In genomic region chr1:216458807-216459206, GRCh38 we compare ENCODE assay signal across 25 cellular contexts. TPM values are rescaled to one million over a fixed set of nuclear protein-coding genes. Genes with fewer than 3 reads are reported as not detected.
DNase-seq lines count a peak whose midpoint lies in the region; ATAC-seq and TF ChIP-seq lines count a peak whose summit lies in the region.
"Had no signal": no experiment of that assay in that cellular context is flagged by ENCODE, and none has a peak within 500 bp of the region (broad histone marks: within the 10 kb centered on the region; RNA-seq: fewer than 3 reads in every experiment).

No MANE protein-coding gene starts in this region.

- CTCF ChIA-PET in Caco-2 (lab: Charles Lee), result no interaction called here

- DNase-seq in Caco-2 (no peak), EH (ENCODE audit: low read depth) (peak; percentile 22), NCI-H69 (lab: John Stamatoyannopoulos, UW) (peak; percentile 63), fibroblast of peridontal ligament (ENCODE audit: extremely low read depth) (peak; percentile 2), hypothalamus (lab: John Stamatoyannopoulos, UW) (no peak), transverse colon (no peak), mesenchymal stem cell (no peak)
- DNase-seq: ACHN; C1 segment of cervical spinal cord; CD8-positive, alpha-beta T cell; H9; HFFc6; MM.1S; NCI-H1048; NCI-H146; NCI-H2029; NCI-H2171; NCI-H345; NCI-H524; PC-9; SHP77 treated with DMSO at 0.1 percent for 48 hours had no signal

- no peak overlapping the region for H3K9ac ChIP-seq in mesenchymal stem cell (ENCODE audit: low read length)

- no peaks in the 10 kb centered on the region for H3K36me3 Mint-ChIP-seq in Caco-2 (ENCODE audit: insufficient read depth, unreplicated experiment)
- H3K36me3 Mint-ChIP-seq: CD8-positive, alpha-beta T cell had no signal

- no peak overlapping the region for H3K4me2 ChIP-seq in mesenchymal stem cell (ENCODE audit: low read length, poor library complexity, severe bottlenecking)
- H3K4me2 ChIP-seq: PC-9 had no signal

- no peak overlapping the region for H2BK15ac ChIP-seq in mesenchymal stem cell (ENCODE audit: low read depth, poor library complexity, severe bottlenecking)

- H3K4me1 ChIP-seq in Caco-2, result peaks cover 77% of the 10 kb centered on the region
- no peaks in the 10 kb centered on the region for H3K4me1 ChIP-seq in transverse colon
- H3K4me1 ChIP-seq in mesenchymal stem cell (ENCODE audit: control insufficient read depth, insufficient read depth, low read depth, low read length), result peaks cover 5% of the 10 kb centered on the region

- H3K4me1 Mint-ChIP-seq in Caco-2 (ENCODE audit: low read depth, unreplicated experiment), result peaks cover 47% of the 10 kb centered on the region

- H4K8ac ChIP-seq in mesenchymal stem cell (ENCODE audit: low read length), result no peak overlapping the region

- H3K9me3 ChIP-seq in Caco-2 (no peaks in the 10 kb centered on the region), transverse colon (no peaks in the 10 kb centered on the region), mesenchymal stem cell (ENCODE audit: control insufficient read depth, low read length) (no peaks in the 10 kb centered on the region)

- no peaks in the 10 kb centered on the region for H3K36me3 ChIP-seq in Caco-2 (ENCODE audit: control insufficient read depth, insufficient read depth, low read length)
- H3K36me3 ChIP-seq in transverse colon, result no peaks in the 10 kb centered on the region
- no peaks in the 10 kb centered on the region for H3K36me3 ChIP-seq in mesenchymal stem cell (ENCODE audit: control insufficient read depth in 1 of 2, insufficient read depth in 2 of 2, low read depth in 1 of 2, low read length in 2 of 2)

- ATAC-seq in HG02763 (IDR thresholded peaks at IDR 0.05; ENCODE audit: unreplicated experiment), result no peak
- ATAC-seq: CD8-positive, alpha-beta T cell; K562 had no signal

- BruUV-seq in Caco-2 (replicated peaks; lab: Mats Ljungman, UMichigan), result no TSS peak

- no peak overlapping the region for H2BK12ac ChIP-seq in mesenchymal stem cell (ENCODE audit: low read length in 2 of 2)

- TF ChIP-seq POLR2A in transverse colon (IDR thresholded peaks at IDR 0.05), result no peak

- no peak overlapping the region for H2AFZ ChIP-seq in mesenchymal stem cell (ENCODE audit: low read depth, low read length)
- H2AFZ ChIP-seq: PC-9 had no signal

- H3K27ac ChIP-seq in transverse colon, result no peak overlapping the region
- no peak overlapping the region for H3K27ac ChIP-seq in mesenchymal stem cell (ENCODE audit: low read length, poor library complexity, severe bottlenecking)
- H3K27ac ChIP-seq: PC-9, RWPE1, SK-N-MC had no signal

- H3K23ac ChIP-seq in mesenchymal stem cell (ENCODE audit: low read length in 2 of 2), result no peak overlapping the region

- no peaks in the 10 kb centered on the region for H3K79me1 ChIP-seq in mesenchymal stem cell (replicated peaks; ENCODE audit: low read length, poor library complexity, severe bottlenecking)

- POLR2A ChIA-PET in Caco-2 (lab: Charles Lee), result no interaction called here

- H2AK5ac ChIP-seq in mesenchymal stem cell (ENCODE audit: low read length, severe bottlenecking), result no peak overlapping the region

- H2BK120ac ChIP-seq in mesenchymal stem cell (ENCODE audit: low read depth, low read length), result no peak overlapping the region

- no peak for TF ChIP-seq CTCF in Caco-2 (IDR thresholded peaks at IDR 0.05; ENCODE audit: insufficient read depth in 1 of 2, low read depth in 1 of 2, low read length in 1 of 2, severe bottlenecking in 1 of 2, unreplicated experiment in 1 of 2)
- no peak for TF ChIP-seq CTCF in transverse colon (IDR thresholded peaks at IDR 0.05)

- H3K4me3 ChIP-seq in Caco-2 (ENCODE audit: low read depth, low read length) (no peak overlapping the region), transverse colon (no peak overlapping the region), mesenchymal stem cell (ENCODE audit: insufficient read depth in 1 of 2, low read depth in 1 of 2, low read length in 2 of 2) (no peak overlapping the region)
- H3K4me3 ChIP-seq: K562, PC-9, SK-N-MC had no signal

- intact Hi-C loops in Caco-2 (cut with micrococcal nuclease; ENCODE audit: unreplicated experiment), result loop anchor here (5.0 kb wide), 1 partner anchor 112 kb away; no protein-coding TSS in a partner anchor
- intact Hi-C loops in transverse colon (cut with DNase I; ENCODE audit: low total_unique reads), result no loop called here

- H3K27me3 Mint-ChIP-seq in Caco-2 (ENCODE audit: insufficient read depth, unreplicated experiment), result no peaks in the 10 kb centered on the region

- no peaks in the 10 kb centered on the region for H3K9me3 Mint-ChIP-seq in Caco-2 (ENCODE audit: unreplicated experiment)
- H3K9me3 Mint-ChIP-seq: H9, HFFc6 had no signal

- no peak overlapping the region for H4K91ac ChIP-seq in mesenchymal stem cell (ENCODE audit: low read length)

- no peaks in the 10 kb centered on the region for H3K27me3 ChIP-seq in Caco-2 (replicated peaks; ENCODE audit: control insufficient read depth, insufficient read depth, low read length)
- no peaks in the 10 kb centered on the region for H3K27me3 ChIP-seq in transverse colon
- no peaks in the 10 kb centered on the region for H3K27me3 ChIP-seq in mesenchymal stem cell (ENCODE audit: control insufficient read depth in 1 of 2, insufficient read depth in 1 of 2, low read length in 2 of 2)

- H3K14ac ChIP-seq in mesenchymal stem cell (ENCODE audit: low read length in 2 of 2), result no peak overlapping the region

- TF ChIP-seq EP300 in transverse colon (IDR thresholded peaks at IDR 0.05; ENCODE audit: low read depth), result no peak

- no peak overlapping the region for H3K18ac ChIP-seq in mesenchymal stem cell (ENCODE audit: low read depth in 1 of 2, low read length in 2 of 2)

- no peak overlapping the region for H2BK5ac ChIP-seq in mesenchymal stem cell (ENCODE audit: low read depth, low read length, poor library complexity, severe bottlenecking)

- H3K4me3 Mint-ChIP-seq in Caco-2 (ENCODE audit: unreplicated experiment), result no peak overlapping the region
- H3K4me3 Mint-ChIP-seq: CD8-positive, alpha-beta T cell; H9; HFFc6 had no signal

- peak overlapping the region; percentile 37 for H3K27ac Mint-ChIP-seq in Caco-2 (ENCODE audit: unreplicated experiment)
- H3K27ac Mint-ChIP-seq: CD8-positive, alpha-beta T cell; H9; HFFc6 had no signal

- no peak overlapping the region for H3K4ac ChIP-seq in mesenchymal stem cell (ENCODE audit: low read depth in 1 of 2, low read length in 2 of 2)

- in situ Hi-C loops in transverse colon (cut with MboI; ENCODE audit: low pct_ligation_motif_present in 1 of 4, low pct_unique_long_range_greater_than_20kb in 1 of 4, low sequenced_read_pairs in 3 of 4), result no loop called here

RNA-seq across cellular contexts. Expression of gene USH2A, which starts 35.6 kb away (rescaled TPM):
- total RNA-seq in Caco-2 (2022) (0.11 and 0.26 TPM in 2 replicates), transverse colon (under 1 TPM in 1 of 4 donors, not detected in 3; under 0.01 TPM)
- polyA plus RNA-seq in mesenchymal stem cell (2013, experiment 1 of 2), result not detected
- under 0.01 TPM for polyA plus RNA-seq in mesenchymal stem cell (2013, experiment 2 of 2)
- total RNA-seq: CD8-positive, alpha-beta T cell; K562; PC-9 had no signal

Comparison
In these comparisons a context has a peak if more than half of its experiments do, and no peak if none do; other contexts are left out.
1. DNase-seq: peak in EH (single experiment), NCI-H69 (single experiment) and fibroblast of peridontal ligament (single experiment); none in Caco-2 (0 of 2), hypothalamus (0 of 51), transverse colon (single experiment) and mesenchymal stem cell (single experiment).